In the genomic region with DNA sequence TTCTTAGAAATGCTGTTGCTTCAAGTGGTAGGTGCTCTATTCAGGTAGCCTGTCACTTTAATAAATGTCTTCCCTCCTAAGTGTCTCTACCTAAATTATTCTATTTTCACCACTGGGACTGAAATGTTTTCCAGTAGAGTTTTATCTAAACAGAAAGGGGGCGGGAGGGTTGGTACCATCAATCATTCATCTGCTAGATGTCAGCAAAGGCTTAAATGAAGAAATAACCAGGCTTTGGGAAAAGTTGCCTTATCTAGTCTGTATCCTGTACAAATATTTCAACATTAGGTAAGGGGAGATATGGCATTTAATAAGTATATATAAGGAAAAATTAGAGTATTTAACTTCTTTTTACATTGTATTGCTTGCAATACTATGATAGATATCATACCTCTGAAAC, we compare ENCODE assay signal across 23 cellular contexts. TPM values are rescaled to one million over a fixed set of nuclear protein-coding genes. Genes with fewer than 3 reads are reported as not detected.
DNase-seq lines count a peak whose midpoint lies in the region; ATAC-seq and TF ChIP-seq lines count a peak whose summit lies in the region.
"Had no signal": no experiment of that assay in that cellular context is flagged by ENCODE, and none has a peak within 500 bp of the region (broad histone marks: within the 10 kb centered on the region; RNA-seq: fewer than 3 reads in every experiment).

No MANE protein-coding gene starts in this region.

- no peaks in the 10 kb centered on the region for H3K4me1 ChIP-seq in effector memory CD4-positive, alpha-beta T cell (ENCODE audit: control insufficient read depth, insufficient read depth, low read length, poor library complexity, severe bottlenecking)
- H3K4me1 ChIP-seq: BE2C, BLaER1 had no signal

- no peak for ATAC-seq in left lobe of liver
- ATAC-seq in left ventricle myocardium superior = no peak

- intact Hi-C loops in left ventricle myocardium superior (cut with micrococcal nuclease) = no loop called here

- in situ Hi-C loops in G401 (cut with HindIII; ENCODE audit: low sequenced_read_pairs) = no loop called here

- H3K9me3 ChIP-seq in effector memory CD4-positive, alpha-beta T cell (ENCODE audit: control insufficient read depth, low read length) = no peaks in the 10 kb centered on the region
- H3K9me3 ChIP-seq: BE2C, BLaER1 had no signal

- no peak overlapping the region for H3K27ac ChIP-seq in effector memory CD4-positive, alpha-beta T cell (ENCODE audit: insufficient read depth, low read length, poor library complexity, severe bottlenecking)
- H3K27ac ChIP-seq: BLaER1 had no signal

- no peaks in the 10 kb centered on the region for H3K27me3 ChIP-seq in effector memory CD4-positive, alpha-beta T cell (replicated peaks; ENCODE audit: control insufficient read depth, insufficient read depth, low read length, poor library complexity, severe bottlenecking)
- H3K27me3 ChIP-seq: BE2C, BLaER1 had no signal

- POLR2A ChIA-PET in HEK293T (lab: Yijun Ruan, JAX) = no interaction called here

- no peaks in the 10 kb centered on the region for H3K36me3 ChIP-seq in effector memory CD4-positive, alpha-beta T cell (ENCODE audit: control insufficient read depth, insufficient read depth, low read length)
- H3K36me3 ChIP-seq: BE2C had no signal

- DNase-seq in HEK293T (ENCODE audit: extremely low spot score) (no peak), NCI-H226 (peak; percentile 45), amniotic epithelial cell (ENCODE audit: low read depth) (peak; percentile 78), left lobe of liver (ENCODE audit: low spot score) (no peak), G401 (ENCODE audit: low spot score) (no peak), left ventricle myocardium superior (no peak)
- no peak for DNase-seq in effector memory CD4-positive, alpha-beta T cell
- DNase-seq: 8988T; ACHN; BE2C; C1 segment of cervical spinal cord; CD4-positive, alpha-beta memory T cell; CD4-positive, CD25-positive, alpha-beta regulatory T cell; CD8-positive, alpha-beta memory T cell; COR-L47; DMS 273 treated with DMSO at 0.1 percent for 48 hours; DMS153; DMS53; DMS79; DND-41; EL; GF-D8 had no signal

- CTCF ChIA-PET in HEK293T (lab: Yijun Ruan, JAX) = no interaction called here

- H3K4me3 ChIP-seq in effector memory CD4-positive, alpha-beta T cell (ENCODE audit: insufficient read depth, low read depth, low read length, poor library complexity, severe bottlenecking) = no peak overlapping the region
- H3K4me3 ChIP-seq: BLaER1 had no signal

TF ChIP-seq in HEK293T, 16 proteins besides CTCF, POLR2A, EP300 and RAD21:
- TF ChIP-seq FOXK2 (IDR thresholded peaks at IDR 0.05) = no peak
- TF ChIP-seq, protein P1, sequence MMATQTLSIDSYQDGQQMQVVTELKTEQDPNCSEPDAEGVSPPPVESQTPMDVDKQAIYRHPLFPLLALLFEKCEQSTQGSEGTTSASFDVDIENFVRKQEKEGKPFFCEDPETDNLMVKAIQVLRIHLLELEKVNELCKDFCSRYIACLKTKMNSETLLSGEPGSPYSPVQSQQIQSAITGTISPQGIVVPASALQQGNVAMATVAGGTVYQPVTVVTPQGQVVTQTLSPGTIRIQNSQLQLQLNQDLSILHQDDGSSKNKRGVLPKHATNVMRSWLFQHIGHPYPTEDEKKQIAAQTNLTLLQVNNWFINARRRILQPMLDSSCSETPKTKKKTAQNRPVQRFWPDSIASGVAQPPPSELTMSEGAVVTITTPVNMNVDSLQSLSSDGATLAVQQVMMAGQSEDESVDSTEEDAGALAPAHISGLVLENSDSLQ (IDR thresholded peaks at IDR 0.05) = peak; percentile 69; the same call in 1 of the 2 replicates

RNA-seq across cellular contexts. Expression of a gene that starts 51.8 kb away (rescaled TPM):
- total RNA-seq in left lobe of liver (9.9 TPM), left ventricle myocardium superior (22.9 TPM)
- 22.7 and 30.5 TPM in 2 replicates for total RNA-seq in G401 (2014; rRNA removed; shearing (Covaris generic))

RNA-seq across cellular contexts. Expression of a gene that starts 52.1 kb away (rescaled TPM):
- 11.4 TPM for total RNA-seq in left lobe of liver
- total RNA-seq in G401 (2014; rRNA removed; shearing (Covaris generic)) = 18.3 and 23.3 TPM in 2 replicates
- 17.6 TPM for total RNA-seq in left ventricle myocardium superior

Comparison
In these comparisons a context has a peak if more than half of its experiments do, and no peak if none do; other contexts are left out.
1. DNase-seq: peak in NCI-H226 (single experiment) and amniotic epithelial cell (single experiment); none in HEK293T (single experiment), left lobe of liver (single experiment), G401 (single experiment), left ventricle myocardium superior (single experiment) and effector memory CD4-positive, alpha-beta T cell (0 of 3).